In the genomic region with DNA sequence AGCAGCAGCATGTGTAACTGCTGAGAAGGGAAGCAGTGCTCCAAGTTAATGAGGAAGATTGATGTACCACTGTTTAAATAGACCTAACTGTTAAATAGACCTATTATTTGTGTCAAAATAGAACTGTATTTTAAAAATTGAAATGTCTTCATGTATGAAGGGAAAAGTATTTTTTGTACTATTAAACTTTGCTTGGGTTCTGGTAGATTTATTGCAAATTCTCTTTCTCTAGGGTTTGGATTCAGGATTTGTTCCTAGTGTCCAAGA, we compare ENCODE assay signal across 2 cellular contexts.
TF ChIP-seq lines count a peak whose summit lies in the region.

No MANE protein-coding gene starts in this region.

TF ChIP-seq in GM23338, 12 proteins besides CTCF, POLR2A, EP300 and RAD21 (continued from another document):
- TF ChIP-seq, protein P1, sequence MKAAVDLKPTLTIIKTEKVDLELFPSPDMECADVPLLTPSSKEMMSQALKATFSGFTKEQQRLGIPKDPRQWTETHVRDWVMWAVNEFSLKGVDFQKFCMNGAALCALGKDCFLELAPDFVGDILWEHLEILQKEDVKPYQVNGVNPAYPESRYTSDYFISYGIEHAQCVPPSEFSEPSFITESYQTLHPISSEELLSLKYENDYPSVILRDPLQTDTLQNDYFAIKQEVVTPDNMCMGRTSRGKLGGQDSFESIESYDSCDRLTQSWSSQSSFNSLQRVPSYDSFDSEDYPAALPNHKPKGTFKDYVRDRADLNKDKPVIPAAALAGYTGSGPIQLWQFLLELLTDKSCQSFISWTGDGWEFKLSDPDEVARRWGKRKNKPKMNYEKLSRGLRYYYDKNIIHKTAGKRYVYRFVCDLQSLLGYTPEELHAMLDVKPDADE (IDR thresholded peaks at IDR 0.05), result no peak
- TF ChIP-seq, protein P2, sequence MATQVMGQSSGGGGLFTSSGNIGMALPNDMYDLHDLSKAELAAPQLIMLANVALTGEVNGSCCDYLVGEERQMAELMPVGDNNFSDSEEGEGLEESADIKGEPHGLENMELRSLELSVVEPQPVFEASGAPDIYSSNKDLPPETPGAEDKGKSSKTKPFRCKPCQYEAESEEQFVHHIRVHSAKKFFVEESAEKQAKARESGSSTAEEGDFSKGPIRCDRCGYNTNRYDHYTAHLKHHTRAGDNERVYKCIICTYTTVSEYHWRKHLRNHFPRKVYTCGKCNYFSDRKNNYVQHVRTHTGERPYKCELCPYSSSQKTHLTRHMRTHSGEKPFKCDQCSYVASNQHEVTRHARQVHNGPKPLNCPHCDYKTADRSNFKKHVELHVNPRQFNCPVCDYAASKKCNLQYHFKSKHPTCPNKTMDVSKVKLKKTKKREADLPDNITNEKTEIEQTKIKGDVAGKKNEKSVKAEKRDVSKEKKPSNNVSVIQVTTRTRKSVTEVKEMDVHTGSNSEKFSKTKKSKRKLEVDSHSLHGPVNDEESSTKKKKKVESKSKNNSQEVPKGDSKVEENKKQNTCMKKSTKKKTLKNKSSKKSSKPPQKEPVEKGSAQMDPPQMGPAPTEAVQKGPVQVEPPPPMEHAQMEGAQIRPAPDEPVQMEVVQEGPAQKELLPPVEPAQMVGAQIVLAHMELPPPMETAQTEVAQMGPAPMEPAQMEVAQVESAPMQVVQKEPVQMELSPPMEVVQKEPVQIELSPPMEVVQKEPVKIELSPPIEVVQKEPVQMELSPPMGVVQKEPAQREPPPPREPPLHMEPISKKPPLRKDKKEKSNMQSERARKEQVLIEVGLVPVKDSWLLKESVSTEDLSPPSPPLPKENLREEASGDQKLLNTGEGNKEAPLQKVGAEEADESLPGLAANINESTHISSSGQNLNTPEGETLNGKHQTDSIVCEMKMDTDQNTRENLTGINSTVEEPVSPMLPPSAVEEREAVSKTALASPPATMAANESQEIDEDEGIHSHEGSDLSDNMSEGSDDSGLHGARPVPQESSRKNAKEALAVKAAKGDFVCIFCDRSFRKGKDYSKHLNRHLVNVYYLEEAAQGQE (IDR thresholded peaks at IDR 0.05; ENCODE audit: unreplicated experiment), result no peak
- no peak for TF ChIP-seq ZNF331 (CRISPR knock-in tag; IDR thresholded peaks at IDR 0.05; ENCODE audit: low read depth)
- no peak for TF ChIP-seq EZH2 (IDR thresholded peaks at IDR 0.05; ENCODE audit: low read depth, unreplicated experiment)
- TF ChIP-seq POLR2AphosphoS5 (IDR thresholded peaks at IDR 0.05; ENCODE audit: low read depth), result no peak
- TF ChIP-seq, protein P3, sequence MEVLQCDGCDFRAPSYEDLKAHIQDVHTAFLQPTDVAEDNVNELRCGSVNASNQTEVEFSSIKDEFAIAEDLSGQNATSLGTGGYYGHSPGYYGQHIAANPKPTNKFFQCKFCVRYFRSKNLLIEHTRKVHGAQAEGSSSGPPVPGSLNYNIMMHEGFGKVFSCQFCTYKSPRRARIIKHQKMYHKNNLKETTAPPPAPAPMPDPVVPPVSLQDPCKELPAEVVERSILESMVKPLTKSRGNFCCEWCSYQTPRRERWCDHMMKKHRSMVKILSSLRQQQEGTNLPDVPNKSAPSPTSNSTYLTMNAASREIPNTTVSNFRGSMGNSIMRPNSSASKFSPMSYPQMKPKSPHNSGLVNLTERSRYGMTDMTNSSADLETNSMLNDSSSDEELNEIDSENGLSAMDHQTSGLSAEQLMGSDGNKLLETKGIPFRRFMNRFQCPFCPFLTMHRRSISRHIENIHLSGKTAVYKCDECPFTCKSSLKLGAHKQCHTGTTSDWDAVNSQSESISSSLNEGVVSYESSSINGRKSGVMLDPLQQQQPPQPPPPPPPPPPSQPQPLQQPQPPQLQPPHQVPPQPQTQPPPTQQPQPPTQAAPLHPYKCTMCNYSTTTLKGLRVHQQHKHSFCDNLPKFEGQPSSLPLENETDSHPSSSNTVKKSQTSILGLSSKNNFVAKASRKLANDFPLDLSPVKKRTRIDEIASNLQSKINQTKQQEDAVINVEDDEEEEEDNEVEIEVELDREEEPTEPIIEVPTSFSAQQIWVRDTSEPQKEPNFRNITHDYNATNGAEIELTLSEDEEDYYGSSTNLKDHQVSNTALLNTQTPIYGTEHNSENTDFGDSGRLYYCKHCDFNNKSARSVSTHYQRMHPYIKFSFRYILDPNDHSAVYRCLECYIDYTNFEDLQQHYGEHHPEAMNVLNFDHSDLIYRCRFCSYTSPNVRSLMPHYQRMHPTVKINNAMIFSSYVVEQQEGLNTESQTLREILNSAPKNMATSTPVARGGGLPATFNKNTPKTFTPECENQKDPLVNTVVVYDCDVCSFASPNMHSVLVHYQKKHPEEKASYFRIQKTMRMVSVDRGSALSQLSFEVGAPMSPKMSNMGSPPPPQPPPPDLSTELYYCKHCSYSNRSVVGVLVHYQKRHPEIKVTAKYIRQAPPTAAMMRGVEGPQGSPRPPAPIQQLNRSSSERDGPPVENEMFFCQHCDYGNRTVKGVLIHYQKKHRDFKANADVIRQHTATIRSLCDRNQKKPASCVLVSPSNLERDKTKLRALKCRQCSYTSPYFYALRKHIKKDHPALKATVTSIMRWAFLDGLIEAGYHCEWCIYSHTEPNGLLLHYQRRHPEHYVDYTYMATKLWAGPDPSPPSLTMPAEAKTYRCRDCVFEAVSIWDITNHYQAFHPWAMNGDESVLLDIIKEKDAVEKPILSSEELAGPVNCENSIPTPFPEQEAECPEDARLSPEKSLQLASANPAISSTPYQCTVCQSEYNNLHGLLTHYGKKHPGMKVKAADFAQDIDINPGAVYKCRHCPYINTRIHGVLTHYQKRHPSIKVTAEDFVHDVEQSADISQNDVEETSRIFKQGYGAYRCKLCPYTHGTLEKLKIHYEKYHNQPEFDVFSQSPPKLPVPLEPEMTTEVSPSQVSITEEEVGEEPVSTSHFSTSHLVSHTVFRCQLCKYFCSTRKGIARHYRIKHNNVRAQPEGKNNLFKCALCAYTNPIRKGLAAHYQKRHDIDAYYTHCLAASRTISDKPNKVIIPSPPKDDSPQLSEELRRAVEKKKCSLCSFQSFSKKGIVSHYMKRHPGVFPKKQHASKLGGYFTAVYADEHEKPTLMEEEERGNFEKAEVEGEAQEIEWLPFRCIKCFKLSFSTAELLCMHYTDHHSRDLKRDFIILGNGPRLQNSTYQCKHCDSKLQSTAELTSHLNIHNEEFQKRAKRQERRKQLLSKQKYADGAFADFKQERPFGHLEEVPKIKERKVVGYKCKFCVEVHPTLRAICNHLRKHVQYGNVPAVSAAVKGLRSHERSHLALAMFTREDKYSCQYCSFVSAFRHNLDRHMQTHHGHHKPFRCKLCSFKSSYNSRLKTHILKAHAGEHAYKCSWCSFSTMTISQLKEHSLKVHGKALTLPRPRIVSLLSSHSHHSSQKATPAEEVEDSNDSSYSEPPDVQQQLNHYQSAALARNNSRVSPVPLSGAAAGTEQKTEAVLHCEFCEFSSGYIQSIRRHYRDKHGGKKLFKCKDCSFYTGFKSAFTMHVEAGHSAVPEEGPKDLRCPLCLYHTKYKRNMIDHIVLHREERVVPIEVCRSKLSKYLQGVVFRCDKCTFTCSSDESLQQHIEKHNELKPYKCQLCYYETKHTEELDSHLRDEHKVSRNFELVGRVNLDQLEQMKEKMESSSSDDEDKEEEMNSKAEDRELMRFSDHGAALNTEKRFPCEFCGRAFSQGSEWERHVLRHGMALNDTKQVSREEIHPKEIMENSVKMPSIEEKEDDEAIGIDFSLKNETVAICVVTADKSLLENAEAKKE (CRISPR knock-in tag; IDR thresholded peaks at IDR 0.05), result no peak
- no peak for TF ChIP-seq NANOG (IDR thresholded peaks at IDR 0.05; ENCODE audit: borderline replicate concordance)
- no peak for TF ChIP-seq STAT1 (IDR thresholded peaks at IDR 0.05; ENCODE audit: unreplicated experiment)
- no peak for TF ChIP-seq ZNF114 (CRISPR knock-in tag; IDR thresholded peaks at IDR 0.05)
TF ChIP-seq in GM23338: peak in this region for 0.

TF ChIP-seq in GM12878, 131 proteins besides CTCF, POLR2A, EP300 and RAD21 (continued from another document):
- TF ChIP-seq, protein P4, sequence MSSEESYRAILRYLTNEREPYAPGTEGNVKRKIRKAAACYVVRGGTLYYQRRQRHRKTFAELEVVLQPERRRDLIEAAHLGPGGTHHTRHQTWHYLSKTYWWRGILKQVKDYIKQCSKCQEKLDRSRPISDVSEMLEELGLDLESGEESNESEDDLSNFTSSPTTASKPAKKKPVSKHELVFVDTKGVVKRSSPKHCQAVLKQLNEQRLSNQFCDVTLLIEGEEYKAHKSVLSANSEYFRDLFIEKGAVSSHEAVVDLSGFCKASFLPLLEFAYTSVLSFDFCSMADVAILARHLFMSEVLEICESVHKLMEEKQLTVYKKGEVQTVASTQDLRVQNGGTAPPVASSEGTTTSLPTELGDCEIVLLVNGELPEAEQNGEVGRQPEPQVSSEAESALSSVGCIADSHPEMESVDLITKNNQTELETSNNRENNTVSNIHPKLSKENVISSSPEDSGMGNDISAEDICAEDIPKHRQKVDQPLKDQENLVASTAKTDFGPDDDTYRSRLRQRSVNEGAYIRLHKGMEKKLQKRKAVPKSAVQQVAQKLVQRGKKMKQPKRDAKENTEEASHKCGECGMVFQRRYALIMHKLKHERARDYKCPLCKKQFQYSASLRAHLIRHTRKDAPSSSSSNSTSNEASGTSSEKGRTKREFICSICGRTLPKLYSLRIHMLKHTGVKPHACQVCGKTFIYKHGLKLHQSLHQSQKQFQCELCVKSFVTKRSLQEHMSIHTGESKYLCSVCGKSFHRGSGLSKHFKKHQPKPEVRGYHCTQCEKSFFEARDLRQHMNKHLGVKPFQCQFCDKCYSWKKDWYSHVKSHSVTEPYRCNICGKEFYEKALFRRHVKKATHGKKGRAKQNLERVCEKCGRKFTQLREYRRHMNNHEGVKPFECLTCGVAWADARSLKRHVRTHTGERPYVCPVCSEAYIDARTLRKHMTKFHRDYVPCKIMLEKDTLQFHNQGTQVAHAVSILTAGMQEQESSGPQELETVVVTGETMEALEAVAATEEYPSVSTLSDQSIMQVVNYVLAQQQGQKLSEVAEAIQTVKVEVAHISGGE (CRISPR knock-in tag; IDR thresholded peaks at IDR 0.05), result no peak
- TF ChIP-seq, protein P5, sequence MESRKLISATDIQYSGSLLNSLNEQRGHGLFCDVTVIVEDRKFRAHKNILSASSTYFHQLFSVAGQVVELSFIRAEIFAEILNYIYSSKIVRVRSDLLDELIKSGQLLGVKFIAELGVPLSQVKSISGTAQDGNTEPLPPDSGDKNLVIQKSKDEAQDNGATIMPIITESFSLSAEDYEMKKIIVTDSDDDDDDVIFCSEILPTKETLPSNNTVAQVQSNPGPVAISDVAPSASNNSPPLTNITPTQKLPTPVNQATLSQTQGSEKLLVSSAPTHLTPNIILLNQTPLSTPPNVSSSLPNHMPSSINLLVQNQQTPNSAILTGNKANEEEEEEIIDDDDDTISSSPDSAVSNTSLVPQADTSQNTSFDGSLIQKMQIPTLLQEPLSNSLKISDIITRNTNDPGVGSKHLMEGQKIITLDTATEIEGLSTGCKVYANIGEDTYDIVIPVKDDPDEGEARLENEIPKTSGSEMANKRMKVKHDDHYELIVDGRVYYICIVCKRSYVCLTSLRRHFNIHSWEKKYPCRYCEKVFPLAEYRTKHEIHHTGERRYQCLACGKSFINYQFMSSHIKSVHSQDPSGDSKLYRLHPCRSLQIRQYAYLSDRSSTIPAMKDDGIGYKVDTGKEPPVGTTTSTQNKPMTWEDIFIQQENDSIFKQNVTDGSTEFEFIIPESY (IDR thresholded peaks at IDR 0.05), result no peak
- TF ChIP-seq, protein P6, sequence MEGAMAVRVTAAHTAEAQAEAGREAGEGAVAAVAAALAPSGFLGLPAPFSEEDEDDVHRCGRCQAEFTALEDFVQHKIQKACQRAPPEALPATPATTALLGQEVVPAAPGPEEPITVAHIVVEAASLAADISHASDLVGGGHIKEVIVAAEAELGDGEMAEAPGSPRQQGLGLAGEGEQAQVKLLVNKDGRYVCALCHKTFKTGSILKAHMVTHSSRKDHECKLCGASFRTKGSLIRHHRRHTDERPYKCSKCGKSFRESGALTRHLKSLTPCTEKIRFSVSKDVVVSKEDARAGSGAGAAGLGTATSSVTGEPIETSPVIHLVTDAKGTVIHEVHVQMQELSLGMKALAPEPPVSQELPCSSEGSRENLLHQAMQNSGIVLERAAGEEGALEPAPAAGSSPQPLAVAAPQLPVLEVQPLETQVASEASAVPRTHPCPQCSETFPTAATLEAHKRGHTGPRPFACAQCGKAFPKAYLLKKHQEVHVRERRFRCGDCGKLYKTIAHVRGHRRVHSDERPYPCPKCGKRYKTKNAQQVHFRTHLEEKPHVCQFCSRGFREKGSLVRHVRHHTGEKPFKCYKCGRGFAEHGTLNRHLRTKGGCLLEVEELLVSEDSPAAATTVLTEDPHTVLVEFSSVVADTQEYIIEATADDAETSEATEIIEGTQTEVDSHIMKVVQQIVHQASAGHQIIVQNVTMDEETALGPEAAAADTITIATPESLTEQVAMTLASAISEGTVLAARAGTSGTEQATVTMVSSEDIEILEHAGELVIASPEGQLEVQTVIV (IDR thresholded peaks at IDR 0.05; ENCODE audit: borderline replicate concordance, partially characterized antibody), result no peak
- TF ChIP-seq SUPT20H (IDR thresholded peaks at IDR 0.05; ENCODE audit: borderline replicate concordance, control insufficient read depth, low read depth, low read length), result no peak
- TF ChIP-seq TBL1XR1 (IDR thresholded peaks at IDR 0.05; ENCODE audit: low read depth, low read length), result no peak
- TF ChIP-seq BCL11A (IDR thresholded peaks at IDR 0.05; ENCODE audit: low read depth, low read length), result no peak
- no peak for TF ChIP-seq JUND (IDR thresholded peaks at IDR 0.05; ENCODE audit: low read depth, low read length)
- no peak for TF ChIP-seq TCF3 (IDR thresholded peaks at IDR 0.05; ENCODE audit: borderline replicate concordance, insufficient read depth, low read depth, low read length)
- no peak for TF ChIP-seq CREB1 (IDR thresholded peaks at IDR 0.05; ENCODE audit: low read depth)
- no peak for TF ChIP-seq PML (IDR thresholded peaks at IDR 0.05; ENCODE audit: low read length)
- TF ChIP-seq POU2F2 (IDR thresholded peaks at IDR 0.05; ENCODE audit: borderline replicate concordance, low read depth, low read length), result no peak
- TF ChIP-seq ZBED1 (IDR thresholded peaks at IDR 0.05; ENCODE audit: borderline replicate concordance), result no peak
- TF ChIP-seq ESRRA (IDR thresholded peaks at IDR 0.05; ENCODE audit: low read length), result no peak
- TF ChIP-seq STAT3 (IDR thresholded peaks at IDR 0.05; ENCODE audit: low read depth, low read length), result no peak
- no peak for TF ChIP-seq SMC3 (IDR thresholded peaks at IDR 0.05; ENCODE audit: borderline replicate concordance, low read length)
- no peak for TF ChIP-seq SMAD1 (IDR thresholded peaks at IDR 0.05; ENCODE audit: low read depth, partially characterized antibody)
- no peak for TF ChIP-seq HDGF (IDR thresholded peaks at IDR 0.05)
